ENCODE assay signal across 1 cellular context in the genomic region with DNA sequence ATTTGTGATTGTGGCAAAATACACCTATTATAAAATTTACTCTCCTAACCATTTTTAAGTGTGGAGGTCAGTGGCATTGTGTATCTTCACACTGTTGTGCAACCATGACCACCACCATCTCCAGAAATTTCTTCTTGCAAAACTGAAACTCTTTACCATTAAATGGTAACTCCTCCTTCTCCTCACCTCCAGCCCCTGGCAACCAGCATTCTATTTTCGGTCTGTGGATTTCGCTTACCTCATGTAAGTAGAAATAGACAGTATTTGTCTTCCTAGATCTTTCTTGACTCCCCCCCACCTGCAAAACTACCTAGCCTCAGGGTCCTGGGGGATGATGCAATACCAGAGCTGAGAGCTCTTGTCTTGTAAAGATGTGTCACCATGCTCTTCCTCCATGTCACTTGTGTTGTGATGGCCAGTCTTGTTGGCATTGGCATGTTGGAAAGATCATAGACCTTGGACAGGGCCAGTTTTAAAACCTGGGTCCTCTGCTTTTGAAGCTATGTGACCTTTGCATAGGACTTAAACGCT.
TF ChIP-seq lines count a peak whose summit lies in the region.

No MANE protein-coding gene starts in this region.

TF ChIP-seq in GM12878, 131 proteins besides CTCF, POLR2A, EP300 and RAD21 (continued from another document):
- TF ChIP-seq, protein P1, sequence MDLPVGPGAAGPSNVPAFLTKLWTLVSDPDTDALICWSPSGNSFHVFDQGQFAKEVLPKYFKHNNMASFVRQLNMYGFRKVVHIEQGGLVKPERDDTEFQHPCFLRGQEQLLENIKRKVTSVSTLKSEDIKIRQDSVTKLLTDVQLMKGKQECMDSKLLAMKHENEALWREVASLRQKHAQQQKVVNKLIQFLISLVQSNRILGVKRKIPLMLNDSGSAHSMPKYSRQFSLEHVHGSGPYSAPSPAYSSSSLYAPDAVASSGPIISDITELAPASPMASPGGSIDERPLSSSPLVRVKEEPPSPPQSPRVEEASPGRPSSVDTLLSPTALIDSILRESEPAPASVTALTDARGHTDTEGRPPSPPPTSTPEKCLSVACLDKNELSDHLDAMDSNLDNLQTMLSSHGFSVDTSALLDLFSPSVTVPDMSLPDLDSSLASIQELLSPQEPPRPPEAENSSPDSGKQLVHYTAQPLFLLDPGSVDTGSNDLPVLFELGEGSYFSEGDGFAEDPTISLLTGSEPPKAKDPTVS (IDR thresholded peaks at IDR 0.05; ENCODE audit: low read depth, low read length) = no peak
- no peak for TF ChIP-seq GABPA (IDR thresholded peaks at IDR 0.05; ENCODE audit: low read depth)
- no peak for TF ChIP-seq SREBF1 (IDR thresholded peaks at IDR 0.05; ENCODE audit: low read length)
- TF ChIP-seq, protein P2, sequence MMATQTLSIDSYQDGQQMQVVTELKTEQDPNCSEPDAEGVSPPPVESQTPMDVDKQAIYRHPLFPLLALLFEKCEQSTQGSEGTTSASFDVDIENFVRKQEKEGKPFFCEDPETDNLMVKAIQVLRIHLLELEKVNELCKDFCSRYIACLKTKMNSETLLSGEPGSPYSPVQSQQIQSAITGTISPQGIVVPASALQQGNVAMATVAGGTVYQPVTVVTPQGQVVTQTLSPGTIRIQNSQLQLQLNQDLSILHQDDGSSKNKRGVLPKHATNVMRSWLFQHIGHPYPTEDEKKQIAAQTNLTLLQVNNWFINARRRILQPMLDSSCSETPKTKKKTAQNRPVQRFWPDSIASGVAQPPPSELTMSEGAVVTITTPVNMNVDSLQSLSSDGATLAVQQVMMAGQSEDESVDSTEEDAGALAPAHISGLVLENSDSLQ (IDR thresholded peaks at IDR 0.05) = no peak
